ENCODE assay signal across 1 cellular context in genomic region chr15:40764766-40765136, GRCh38.
TF ChIP-seq lines count a peak whose summit lies in the region.

No MANE protein-coding gene starts in this region.

TF ChIP-seq in HepG2, 621 proteins besides CTCF, POLR2A, EP300 and RAD21:
- 0 out of 2 replicates have a peak, but pooled peaks have one; percentile 3 for TF ChIP-seq KLF12 (CRISPR knock-in tag; IDR thresholded peaks at IDR 0.05; ENCODE audit: borderline replicate concordance)
- no peak for TF ChIP-seq ZNF260 (CRISPR knock-in tag; IDR thresholded peaks at IDR 0.05; ENCODE audit: borderline replicate concordance, low read depth)
- 0 out of 2 replicates have a peak, but pooled peaks have one; percentile 21 for TF ChIP-seq ZNF766 (CRISPR knock-in tag; IDR thresholded peaks at IDR 0.05; ENCODE audit: borderline replicate concordance)
